Comparison of ENCODE assay signal across 18 cellular contexts in genomic region chr21:37873655-37874054, GRCh38. TPM values are rescaled to one million over a fixed set of nuclear protein-coding genes. Genes with fewer than 3 reads are reported as not detected.
DNase-seq lines count a peak whose midpoint lies in the region; FAIRE-seq and TF ChIP-seq lines count a peak whose summit lies in the region.
"Had no signal": no experiment of that assay in that cellular context is flagged by ENCODE, and none has a peak within 500 bp of the region (broad histone marks: within the 10 kb centered on the region; RNA-seq: fewer than 3 reads in every experiment).

No MANE protein-coding gene starts in this region.

- H3K79me1 ChIP-seq in H1 (ENCODE audit: low read depth, low read length) (no peaks in the 10 kb centered on the region), mesendoderm (ENCODE audit: low read length) (no peaks in the 10 kb centered on the region)

- no peak for FAIRE-seq in H1 (lab: Jason Lieb, UNC)
- FAIRE-seq: GM12878 had no signal

- TF ChIP-seq POLR2A in H1 (IDR thresholded peaks at IDR 0.05; ENCODE audit: control extremely low read depth in 1 of 2, low read depth in 2 of 2, low read length in 2 of 2): no peak

- H3K4ac ChIP-seq in H1 (replicated peaks; ENCODE audit: insufficient read length, low read depth, low read length) (no peak overlapping the region), mesendoderm (ENCODE audit: low read depth, low read length) (no peak overlapping the region)

- DNase-seq in EH (ENCODE audit: low read depth): peak; percentile 46
- DNase-seq in NCI-H1694 treated with DMSO at 0.1 percent for 48 hours (lab: John Stamatoyannopoulos, UW): peak; percentile 34
- no peak for DNase-seq in H1 (ENCODE audit: low read depth in 1 of 2, low spot score in 2 of 2)
- DNase-seq in mesendoderm: peak; percentile 53
- no peak for DNase-seq in activated CD4-positive, CD25-positive, alpha-beta regulatory T cell treated with anti-CD3 and anti-CD28 coated beads, Interleukin-2, amount 50 U/mL, for 72 hours
- no peak for DNase-seq in activated T-helper 1 cell treated with anti-CD3 and anti-CD28 coated beads, Interleukin-12 subunit alpha, Interleukin-12 subunit beta, Interleukin-2, Interleukin-4 antibody, amounts not matched to agents 30 ng/mL and 10 ng/mL and 1 ng/mL, durations not matched to agents 14 hours and 24 hours and 36 hours (ENCODE audit: low spot score)
- DNase-seq in activated CD4-positive, CD25-positive, alpha-beta regulatory T cell (lab: John Stamatoyannopoulos, UW): no peak
- DNase-seq in middle frontal gyrus (ENCODE audit: extremely low spot score, low spot score): no peak
- DNase-seq: effector CD4-positive, alpha-beta T cell; islet precursor cell; NCI-H2029 treated with DMSO at 0.1 percent for 48 hours; posterior cingulate gyrus; SHP77 treated with DMSO at 0.1 percent for 48 hours; T1000 had no signal

- no peak overlapping the region for H3K4me3 Mint-ChIP-seq in activated T-helper 1 cell treated with anti-CD3 and anti-CD28 coated beads, Interleukin-12 subunit alpha, Interleukin-12 subunit beta, Interleukin-2, Interleukin-4 antibody, amounts not matched to agents 30 ng/mL and 10 ng/mL and 1 ng/mL, durations not matched to agents 14 hours and 24 hours and 36 hours
- H3K4me3 Mint-ChIP-seq: CD14-positive monocyte had no signal

- peaks cover 0 to 3% (median 0%) of the 10 kb centered on the region in 4 experiments; a peak in 2 of 7 replicates for H3K4me1 ChIP-seq in H1 (replicated peaks in 1 of 4; ENCODE audit: control insufficient read depth in 3 of 4, insufficient read depth in 4 of 4, low read length in 3 of 4)
- H3K4me1 ChIP-seq in mesendoderm (ENCODE audit: control insufficient read depth, low read depth, low read length): no peaks in the 10 kb centered on the region
- H3K4me1 ChIP-seq: gastroesophageal sphincter had no signal

- H3K23me2 ChIP-seq in H1 (ENCODE audit: low read depth, low read length): no peaks in the 10 kb centered on the region

- H4K5ac ChIP-seq in H1 (ENCODE audit: insufficient read length, low read depth, low read length) (no peak overlapping the region), mesendoderm (ENCODE audit: low read length) (no peak overlapping the region)

- no peak overlapping the region for H4K8ac ChIP-seq in H1 (ENCODE audit: extremely low read depth, insufficient read depth, low read length)
- no peak overlapping the region for H4K8ac ChIP-seq in mesendoderm (ENCODE audit: low read depth, low read length)

- H3K36me3 Mint-ChIP-seq in activated T-helper 1 cell treated with anti-CD3 and anti-CD28 coated beads, Interleukin-12 subunit alpha, Interleukin-12 subunit beta, Interleukin-2, Interleukin-4 antibody, amounts not matched to agents 30 ng/mL and 10 ng/mL and 1 ng/mL, durations not matched to agents 14 hours and 24 hours and 36 hours (ENCODE audit: low read depth): no peaks in the 10 kb centered on the region
- H3K36me3 Mint-ChIP-seq: CD14-positive monocyte had no signal

- H2BK15ac ChIP-seq in H1 (ENCODE audit: low read length): no peak overlapping the region
- no peak overlapping the region for H2BK15ac ChIP-seq in mesendoderm (replicated peaks; ENCODE audit: low read depth)

- no peaks in the 10 kb centered on the region for H3K9me3 ChIP-seq in H1 (ENCODE audit: insufficient read depth in 2 of 2, low read depth in 1 of 2, low read length in 1 of 2)
- H3K9me3 ChIP-seq: gastroesophageal sphincter had no signal

- no peak overlapping the region for H2AFZ ChIP-seq in H1 (ENCODE audit: low read length)

- no peak overlapping the region for H4K91ac ChIP-seq in H1 (replicated peaks; ENCODE audit: insufficient read length, low read length)

- H3K27me3 Mint-ChIP-seq in activated T-helper 1 cell treated with anti-CD3 and anti-CD28 coated beads, Interleukin-12 subunit alpha, Interleukin-12 subunit beta, Interleukin-2, Interleukin-4 antibody, amounts not matched to agents 30 ng/mL and 10 ng/mL and 1 ng/mL, durations not matched to agents 14 hours and 24 hours and 36 hours (ENCODE audit: insufficient read depth): no peaks in the 10 kb centered on the region

- H3K23ac ChIP-seq in H1 (ENCODE audit: insufficient read length) (no peak overlapping the region), mesendoderm (ENCODE audit: low read length) (no peak overlapping the region)

- TF ChIP-seq RAD21 in H1 (IDR thresholded peaks at IDR 0.05 in 1 of 2, conservative IDR thresholded peaks at IDR 0.05 in 1 of 2; ENCODE audit: low read depth in 2 of 2, low read length in 2 of 2): peak; percentile 20 to 52; a peak in 3 of 4 replicates

- no peaks in the 10 kb centered on the region for H3K36me3 ChIP-seq in H1 (ENCODE audit: control insufficient read depth in 2 of 4, insufficient read depth in 4 of 4, low read length in 3 of 4)
- H3K36me3 ChIP-seq in mesendoderm (ENCODE audit: control insufficient read depth, insufficient read depth, low read length): no peaks in the 10 kb centered on the region
- H3K36me3 ChIP-seq: gastroesophageal sphincter had no signal

- H2BK5ac ChIP-seq in H1 (ENCODE audit: low read depth, low read length) (no peak overlapping the region), mesendoderm (ENCODE audit: low read length) (no peak overlapping the region)

- H2BK20ac ChIP-seq in H1 (ENCODE audit: low read length): no peak overlapping the region

- H2AK5ac ChIP-seq in H1 (ENCODE audit: low read depth, low read length) (no peak overlapping the region), mesendoderm (ENCODE audit: low read length) (no peak overlapping the region)

- H3K27ac Mint-ChIP-seq in activated T-helper 1 cell treated with anti-CD3 and anti-CD28 coated beads, Interleukin-12 subunit alpha, Interleukin-12 subunit beta, Interleukin-2, Interleukin-4 antibody, amounts not matched to agents 30 ng/mL and 10 ng/mL and 1 ng/mL, durations not matched to agents 14 hours and 24 hours and 36 hours: no peak overlapping the region
- H3K27ac Mint-ChIP-seq: CD14-positive monocyte had no signal

- no peak for TF ChIP-seq EP300 in H1 (IDR thresholded peaks at IDR 0.05; ENCODE audit: borderline replicate concordance in 1 of 2, low read depth in 2 of 2, low read length in 2 of 2)

- no peak overlapping the region for H3K14ac ChIP-seq in H1 (ENCODE audit: insufficient read length)

- no peak overlapping the region for H3K27ac ChIP-seq in H1 (ENCODE audit: low read depth, low read length)
- no peak overlapping the region for H3K27ac ChIP-seq in mesendoderm (ENCODE audit: low read depth, low read length)
- H3K27ac ChIP-seq: gastroesophageal sphincter, HL-60 had no signal

- intact Hi-C loops in activated T-helper 1 cell treated with anti-CD3 and anti-CD28 coated beads, Interleukin-12 subunit alpha, Interleukin-12 subunit beta, Interleukin-2, Interleukin-4 antibody, amounts not matched to agents 30 ng/mL and 10 ng/mL and 1 ng/mL, durations not matched to agents 14 hours and 24 hours and 36 hours (cut with micrococcal nuclease): no loop called here

- CTCF ChIA-PET in H1 (lab: Charles Lee; ENCODE audit: partially characterized antibody): interaction anchor here (0.6 to 2.1 kb wide), 7 partner anchors 8 to 119 kb away, joined by 3 to 5 read pairs (median 5); no protein-coding TSS in a partner anchor

- no peak overlapping the region for H3K9ac ChIP-seq in H1 (replicated peaks in 1 of 4; ENCODE audit: extremely low read depth in 1 of 4, low read depth in 3 of 4, low read length in 3 of 4)
- H3K9ac ChIP-seq in mesendoderm (ENCODE audit: low read length): no peak overlapping the region

- H3K56ac ChIP-seq in H1 (replicated peaks; ENCODE audit: insufficient read length, low read depth, low read length): no peak overlapping the region
- H3K56ac ChIP-seq in mesendoderm (ENCODE audit: low read length): no peak overlapping the region

- POLR2A ChIA-PET in H1 (lab: Charles Lee; ENCODE audit: partially characterized antibody): no interaction called here

- WGBS in H1 (ENCODE audit: extremely low coverage in 1 of 2, insufficient coverage in 1 of 2, insufficient read length in 1 of 2, insufficient replicate concordance in 2 of 2, low coverage in 1 of 2, low lambda C conversion rate in 2 of 2, missing lambda C conversion rate in 1 of 2), 2 experiments: 57% methylated on average over 3 of the region's 3 CpGs; no CpG with 5 or more reads in 1 of the 2 experiments
- no CpG with 5 or more reads among the region's 3 CpGs for WGBS in mesendoderm (ENCODE audit: extremely low coverage, insufficient coverage, low lambda C conversion rate)

- H2BK12ac ChIP-seq in H1 (ENCODE audit: low read depth, low read length): no peak overlapping the region

- peaks cover 13% of the 10 kb centered on the region for H3K4me1 Mint-ChIP-seq in activated T-helper 1 cell treated with anti-CD3 and anti-CD28 coated beads, Interleukin-12 subunit alpha, Interleukin-12 subunit beta, Interleukin-2, Interleukin-4 antibody, amounts not matched to agents 30 ng/mL and 10 ng/mL and 1 ng/mL, durations not matched to agents 14 hours and 24 hours and 36 hours (ENCODE audit: low read depth)
- H3K4me1 Mint-ChIP-seq: CD14-positive monocyte had no signal

- H3K79me2 ChIP-seq in H1 (ENCODE audit: control insufficient read depth in 1 of 2, insufficient read depth in 2 of 2, low read length in 2 of 2) (no peaks in the 10 kb centered on the region), mesendoderm (ENCODE audit: control insufficient read depth, insufficient read depth, low read length) (no peaks in the 10 kb centered on the region)

- no peaks in the 10 kb centered on the region for H3K9me3 Mint-ChIP-seq in activated T-helper 1 cell treated with anti-CD3 and anti-CD28 coated beads, Interleukin-12 subunit alpha, Interleukin-12 subunit beta, Interleukin-2, Interleukin-4 antibody, amounts not matched to agents 30 ng/mL and 10 ng/mL and 1 ng/mL, durations not matched to agents 14 hours and 24 hours and 36 hours

- H4K20me1 ChIP-seq in H1 (replicated peaks in 1 of 2; ENCODE audit: control insufficient read depth in 1 of 2, insufficient read depth in 2 of 2, low read length in 2 of 2): no peaks in the 10 kb centered on the region

- H3K4me3 ChIP-seq in H1 (ENCODE audit: extremely low read depth in 1 of 4, insufficient read depth in 2 of 4, low read depth in 3 of 4, low read length in 4 of 4) (no peak overlapping the region), mesendoderm (ENCODE audit: low read length) (no peak overlapping the region)
- H3K4me3 ChIP-seq: gastroesophageal sphincter, GM12878 had no signal

- H3K18ac ChIP-seq in H1 (ENCODE audit: extremely low read depth, low read length): no peak overlapping the region
- H3K18ac ChIP-seq in mesendoderm (ENCODE audit: low read length): no peak overlapping the region

- H3K27me3 ChIP-seq in H1 (replicated peaks in 1 of 4; ENCODE audit: control insufficient read depth in 3 of 4, extremely low read depth in 1 of 4, insufficient read depth in 3 of 4, low read length in 3 of 4) (peaks cover 0 to 2% (median 0%) of the 10 kb centered on the region in 4 experiments; a peak in 1 of 7 replicates), mesendoderm (ENCODE audit: insufficient read depth, low read length, poor library complexity) (no peaks in the 10 kb centered on the region)

- H2BK120ac ChIP-seq in H1 (replicated peaks; ENCODE audit: low read depth, low read length) (no peak overlapping the region), mesendoderm (ENCODE audit: low read depth, low read length) (no peak overlapping the region)

- peak in 2 of 3 experiments; percentile 27 to 62; a peak in 2 of 4 replicates for TF ChIP-seq CTCF in H1 (IDR thresholded peaks at IDR 0.05; ENCODE audit: control extremely low read depth in 1 of 3, insufficient read depth in 1 of 3, low read depth in 1 of 3, low read length in 3 of 3)

- H3K4me2 ChIP-seq in H1 (ENCODE audit: insufficient read depth in 1 of 2, low read depth in 2 of 2, low read length in 2 of 2): no peak overlapping the region
- H3K4me2 ChIP-seq in mesendoderm (ENCODE audit: low read length): no peak overlapping the region

RNA-seq across cellular contexts. Expression of gene KCNJ6, which starts 42.6 kb away (rescaled TPM):
- 0.78 and 1.2 TPM in 2 replicates for total RNA-seq in H1 (2021; fragmentation: NEBNext Ultra II Directional; extraction: Animal tissue kit (Norgen Biotek cat#: 25700))
- polyA plus RNA-seq in H1 (2011; rRNA removed): 0.20 and 0.51 TPM in 2 replicates
- polyA plus RNA-seq in H1 (2011; cell fraction: cytosol; rRNA removed): 0.27 TPM
- 0.29 TPM for polyA plus RNA-seq in H1 (2011; cell fraction: nucleus; rRNA removed)
- 0.41 to 0.98 TPM (median 0.50 TPM) in 4 replicates for polyA plus RNA-seq in H1 (2012, experiment 1 of 2)
- polyA plus RNA-seq in H1 (2012, experiment 2 of 2): 0.03 TPM
- 0.61 TPM for polyA plus RNA-seq in H1 (2013, experiment 1 of 2)
- 0.83 TPM for polyA plus RNA-seq in H1 (2013, experiment 2 of 2)
- polyA minus RNA-seq in H1 (2011; rRNA and poly(A)+ RNA removed): 1.7 and 2.2 TPM in 2 replicates
- 0.44 TPM for polyA minus RNA-seq in H1 (2011; cell fraction: cytosol; rRNA and poly(A)+ RNA removed)
- 0.50 TPM for polyA minus RNA-seq in H1 (2011; cell fraction: nucleus; rRNA and poly(A)+ RNA removed)
- polyA plus RNA-seq in mesendoderm (2013, experiment 1 of 2): 0.13 TPM
- polyA plus RNA-seq in mesendoderm (2013, experiment 2 of 2): 0.13 TPM
- not detected in 2 replicates for total RNA-seq in activated T-helper 1 cell treated with anti-CD3 and anti-CD28 coated beads, Interleukin-12 subunit alpha, Interleukin-12 subunit beta, Interleukin-2, Interleukin-4 antibody, amounts not matched to agents 30 ng/mL and 10 ng/mL and 1 ng/mL, durations not matched to agents 14 hours and 24 hours and 36 hours
- total RNA-seq: GM12878 had no signal
- polyA plus RNA-seq: CD14-positive monocyte had no signal

Comparison
In these comparisons a context has a peak if more than half of its experiments do, and no peak if none do; other contexts are left out.
1. DNase-seq: peak in EH (single experiment), NCI-H1694 treated with DMSO at 0.1 percent for 48 hours (single experiment) and mesendoderm (single experiment); none in H1 (0 of 2), activated CD4-positive, CD25-positive, alpha-beta regulatory T cell treated with anti-CD3 and anti-CD28 coated beads, Interleukin-2, amount 50 U/mL, for 72 hours (single experiment), activated T-helper 1 cell treated with anti-CD3 and anti-CD28 coated beads, Interleukin-12 subunit alpha, Interleukin-12 subunit beta, Interleukin-2, Interleukin-4 antibody, amounts not matched to agents 30 ng/mL and 10 ng/mL and 1 ng/mL, durations not matched to agents 14 hours and 24 hours and 36 hours (single experiment), activated CD4-positive, CD25-positive, alpha-beta regulatory T cell (0 of 4) and middle frontal gyrus (single experiment).